Comparison of ENCODE assay signal across 8 cellular contexts in the genomic region with DNA sequence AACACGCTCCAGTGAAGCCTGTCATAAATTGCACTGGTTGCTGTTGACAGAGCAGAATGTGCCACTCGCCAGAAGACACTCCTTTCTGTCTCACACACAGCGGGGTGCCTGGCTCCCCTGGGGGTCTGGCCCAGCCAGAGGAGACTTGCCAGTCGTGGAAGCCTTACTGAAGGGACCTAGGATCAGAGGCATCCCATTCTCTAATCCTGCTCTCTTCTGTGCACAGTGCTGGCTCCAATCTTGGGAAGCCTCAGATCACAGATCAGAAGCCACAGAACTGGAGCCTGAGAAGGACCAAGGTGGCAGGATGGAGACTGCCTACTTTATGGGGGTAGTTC. TPM values are rescaled to one million over a fixed set of nuclear protein-coding genes. Genes with fewer than 3 reads are reported as not detected.
DNase-seq lines count a peak whose midpoint lies in the region; TF ChIP-seq lines count a peak whose summit lies in the region.

No MANE protein-coding gene starts in this region.

- H3K27ac ChIP-seq in angular gyrus (ENCODE audit: low read depth, low read length) (peak overlapping the region; percentile 19), tibial nerve (peak overlapping the region in 3 of 4 donors; percentile 59 to 94 (median 92))

- no peaks in the 10 kb centered on the region for H3K36me3 ChIP-seq in tibial nerve

- DNase-seq in activated CD4-positive, alpha-beta T cell treated with anti-CD3 and anti-CD28 coated beads, Interleukin-2, amount 10 ng/mL, durations not matched to agents 7 days and 5 days, result no peak
- no peak for DNase-seq in activated CD4-positive, alpha-beta T cell treated with anti-CD3 and anti-CD28 coated beads, Interleukin-2, amount 50 U/mL, for 4 hours
- DNase-seq in kidney tubule cell (ENCODE audit: low spot score) (peak; percentile 51), tibial nerve (ENCODE audit: low spot score in 2 of 2) (no peak), SKM-1 treated with dmso at 0.1 percent for 144 hours (lab: John Stamatoyannopoulos, UW; ENCODE audit: unreplicated experiment) (no peak), hepatic stellate cell (ENCODE audit: low spot score) (no peak), LoVo (ENCODE audit: low spot score) (no peak)

- H3K27me3 ChIP-seq in tibial nerve, result no peaks in the 10 kb centered on the region

- H3K9me3 ChIP-seq in tibial nerve, result no peaks in the 10 kb centered on the region

- TF ChIP-seq POLR2A in tibial nerve (IDR thresholded peaks at IDR 0.05), result no peak

- no peak for TF ChIP-seq CTCF in tibial nerve (IDR thresholded peaks at IDR 0.05)

- POLR2A ChIA-PET in activated CD4-positive, alpha-beta T cell treated with anti-CD3 and anti-CD28 coated beads, Interleukin-2, amount 10 ng/mL, durations not matched to agents 7 days and 5 days (lab: Charles Lee), result no interaction called here

- H3K27ac Mint-ChIP-seq in activated CD4-positive, alpha-beta T cell treated with anti-CD3 and anti-CD28 coated beads, Interleukin-2, amount 10 ng/mL, durations not matched to agents 7 days and 5 days, result peak overlapping the region; percentile 89

- WGBS in tibial nerve, 2 donors, result 49 to 55% methylated on average over 4 of the region's 4 CpGs

- peaks cover 55% of the 10 kb centered on the region for H3K4me1 Mint-ChIP-seq in activated CD4-positive, alpha-beta T cell treated with anti-CD3 and anti-CD28 coated beads, Interleukin-2, amount 10 ng/mL, durations not matched to agents 7 days and 5 days

- CTCF ChIA-PET in activated CD4-positive, alpha-beta T cell treated with anti-CD3 and anti-CD28 coated beads, Interleukin-2, amount 10 ng/mL, durations not matched to agents 7 days and 5 days (lab: Charles Lee), result interaction anchor here (0.6 to 6.4 kb wide), 5 partner anchors 10 to 1296 kb away, joined by 3 to 76 read pairs (median 6); no protein-coding TSS in a partner anchor

- H3K27me3 Mint-ChIP-seq in activated CD4-positive, alpha-beta T cell treated with anti-CD3 and anti-CD28 coated beads, Interleukin-2, amount 10 ng/mL, durations not matched to agents 7 days and 5 days, result no peaks in the 10 kb centered on the region

- no peak for TF ChIP-seq EP300 in tibial nerve (IDR thresholded peaks at IDR 0.05)

- peaks cover 0 to 66% (median 39%) of the 10 kb centered on the region in 4 donors for H3K4me1 ChIP-seq in tibial nerve

- H3K4me3 ChIP-seq in tibial nerve, result peak overlapping the region in 3 of 4 donors; percentile 16 to 96 (median 69)

- peaks cover 9% of the 10 kb centered on the region for H3K36me3 Mint-ChIP-seq in activated CD4-positive, alpha-beta T cell treated with anti-CD3 and anti-CD28 coated beads, Interleukin-2, amount 10 ng/mL, durations not matched to agents 7 days and 5 days (ENCODE audit: low read depth)

- H3K4me3 Mint-ChIP-seq in activated CD4-positive, alpha-beta T cell treated with anti-CD3 and anti-CD28 coated beads, Interleukin-2, amount 10 ng/mL, durations not matched to agents 7 days and 5 days, result peak overlapping the region; percentile 88

- peaks cover 2% of the 10 kb centered on the region for H3K9me3 Mint-ChIP-seq in activated CD4-positive, alpha-beta T cell treated with anti-CD3 and anti-CD28 coated beads, Interleukin-2, amount 10 ng/mL, durations not matched to agents 7 days and 5 days

RNA-seq across cellular contexts. Expression of a gene that starts 1.4 kb away (rescaled TPM):
- 10 to 100 TPM; 24.8 to 32.4 TPM for total RNA-seq in activated CD4-positive, alpha-beta T cell treated with anti-CD3 and anti-CD28 coated beads, Interleukin-2, amount 10 ng/mL, durations not matched to agents 7 days and 5 days
- total RNA-seq in tibial nerve, result 10 to 100 TPM in 1 of 4 donors, 1 to 10 TPM in 3; 5.9 to 21.9 (median 7.8) TPM
